Comparison of ENCODE assay signal across 16 cellular contexts in genomic region chrX:17839269-17839668, GRCh38.
"Had no signal": no experiment of that assay in that cellular context is flagged by ENCODE, and none has a peak within 500 bp of the region (broad histone marks: within the 10 kb centered on the region; RNA-seq: fewer than 3 reads in every experiment).

No MANE protein-coding gene starts in this region.

- H3K27me3 ChIP-seq: gastrocnemius medialis, sigmoid colon, upper lobe of left lung had no signal

- H3K9me3 ChIP-seq: gastrocnemius medialis, sigmoid colon, spleen, upper lobe of left lung had no signal

- DNase-seq: activated CD4-positive, alpha-beta T cell treated with anti-CD3 and anti-CD28 coated beads for 48 hours; activated CD8-positive, alpha-beta memory T cell treated with anti-CD3 and anti-CD28 coated beads, Interleukin-2, amount 50 U/mL, for 4 hours; activated CD8-positive, alpha-beta T cell treated with anti-CD3 and anti-CD28 coated beads for 36 hours; activated gamma-delta T cell; activated T-cell treated with anti-CD3 and anti-CD28 coated beads, Interleukin-2, amount 50 U/mL, for 72 hours; amniotic stem cell; central memory CD4-positive, alpha-beta T cell; gastrocnemius medialis; kidney; mesenchymal stem cell; nephron progenitor cell; sigmoid colon; spleen; stimulated activated naive CD8-positive, alpha-beta T cell treated with anti-CD3 and anti-CD28 coated beads, Interleukin-15, amount 100 ng/mL, for 72 hours; upper lobe of left lung had no signal

- ATAC-seq: activated CD8-positive, alpha-beta T cell treated with anti-CD3 and anti-CD28 coated beads for 36 hours; activated T-cell treated with anti-CD3 and anti-CD28 coated beads, Interleukin-2, amount 50 U/mL, for 72 hours; gastrocnemius medialis; stimulated activated naive CD8-positive, alpha-beta T cell treated with anti-CD3 and anti-CD28 coated beads, Interleukin-15, amount 100 ng/mL, for 72 hours had no signal

- H3K4me1 ChIP-seq: sigmoid colon, spleen had no signal

- H3K27ac ChIP-seq: coronary artery, gastrocnemius medialis, sigmoid colon, spleen, upper lobe of left lung had no signal

- H3K36me3 ChIP-seq: gastrocnemius medialis, sigmoid colon, spleen, upper lobe of left lung had no signal

- H3K4me3 ChIP-seq: coronary artery, gastrocnemius medialis, sigmoid colon, spleen, upper lobe of left lung had no signal
